Comparison of ENCODE assay signal across 20 cellular contexts in the genomic region with DNA sequence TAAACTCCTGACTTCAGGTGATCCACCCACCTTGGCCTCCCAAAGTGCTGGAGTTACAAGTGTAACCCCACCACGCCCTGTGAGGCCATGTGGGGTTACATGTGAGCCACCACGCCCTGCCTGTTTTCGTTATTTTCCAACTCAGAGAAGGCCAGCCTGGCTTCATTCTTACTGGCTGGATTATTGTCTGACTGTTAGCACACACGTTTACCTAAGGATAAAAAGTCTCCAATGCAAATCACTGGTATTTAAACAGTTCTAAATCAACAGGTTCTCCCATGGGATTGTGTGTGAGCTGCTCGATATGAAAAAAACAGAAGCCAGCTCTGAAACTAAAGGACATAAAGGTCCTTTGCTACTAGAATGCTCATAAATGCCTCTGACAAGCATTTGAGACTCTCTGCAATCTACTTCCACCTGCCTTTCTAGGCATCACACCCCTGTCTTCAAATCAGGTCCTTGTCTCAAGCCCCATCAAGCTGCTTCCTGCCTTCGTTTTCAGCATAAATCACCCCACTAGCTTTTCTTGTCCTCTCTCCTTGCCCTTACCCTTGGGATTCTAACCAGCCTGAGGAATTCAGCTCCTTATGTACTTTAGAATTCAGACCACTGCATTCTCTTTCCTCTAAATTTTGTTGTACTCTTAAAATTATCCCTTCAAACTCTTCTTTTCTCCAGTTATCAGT.
DNase-seq lines count a peak whose midpoint lies in the region; ATAC-seq, FAIRE-seq and TF ChIP-seq lines count a peak whose summit lies in the region.
"Had no signal": no experiment of that assay in that cellular context is flagged by ENCODE, and none has a peak within 500 bp of the region (broad histone marks: within the 10 kb centered on the region; RNA-seq: fewer than 3 reads in every experiment).

No MANE protein-coding gene starts in this region.

- in situ Hi-C loops in HepG2 (cut with HindIII; ENCODE audit: extremely low pct_ligation_motif_present, low pct_unique_long_range_greater_than_20kb), result no loop called here
- in situ Hi-C loops in GM13976 (cut with MboI; ENCODE audit: low sequenced_read_pairs, unreplicated experiment), result no loop called here

- H3K4me2 ChIP-seq in HepG2 (ENCODE audit: low read depth, low read length), result no peak overlapping the region

- TF ChIP-seq EP300 in HepG2 (IDR thresholded peaks at IDR 0.05; ENCODE audit: low read depth in 2 of 2, low read length in 2 of 2) (no peak), HepG2 (CRISPR knock-in tag; IDR thresholded peaks at IDR 0.05; ENCODE audit: borderline replicate concordance) (no peak), tibial nerve (IDR thresholded peaks at IDR 0.05) (no peak)

- no peaks in the 10 kb centered on the region for H4K20me1 ChIP-seq in HepG2 (ENCODE audit: insufficient read depth, low read length)

- ATAC-seq in HepG2 (no peak; the same call in 2 of the 3 replicates), right lobe of liver (peak; percentile 60 to 86 (median 80)), HG02571 (IDR thresholded peaks at IDR 0.05; ENCODE audit: unreplicated experiment) (no peak)
- ATAC-seq: left lung, right cardiac atrium had no signal

- no TSS peak for BruUV-seq in HepG2 (replicated peaks; lab: Mats Ljungman, UMichigan)

- H3K4me1 ChIP-seq in liver (ENCODE audit: control insufficient read depth in 4 of 4, insufficient read depth in 4 of 4, low read length in 3 of 4) (peaks cover 0 to 7% (median 0%) of the 10 kb centered on the region in 4 donors), HepG2 (ENCODE audit: insufficient read depth, low read length) (no peaks in the 10 kb centered on the region), colonic mucosa (no peaks in the 10 kb centered on the region), right lobe of liver (no peaks in the 10 kb centered on the region), tibial nerve (peaks cover 0 to 2% (median 0%) of the 10 kb centered on the region in 4 donors)
- H3K4me1 ChIP-seq: breast epithelium, left lung had no signal

- H3K27me3 ChIP-seq in liver (ENCODE audit: control insufficient read depth in 4 of 4, insufficient read depth in 4 of 4, low read length in 3 of 4), result no peaks in the 10 kb centered on the region
- no peaks in the 10 kb centered on the region; a peak in 1 of 5 replicates for H3K27me3 ChIP-seq in HepG2 (ENCODE audit: control insufficient read depth in 1 of 2, insufficient read depth in 2 of 2, low read length in 2 of 2)
- no peaks in the 10 kb centered on the region for H3K27me3 ChIP-seq in colonic mucosa
- H3K27me3 ChIP-seq in right lobe of liver, result no peaks in the 10 kb centered on the region
- no peaks in the 10 kb centered on the region for H3K27me3 ChIP-seq in tibial nerve
- H3K27me3 ChIP-seq: breast epithelium, left lung had no signal

- TF ChIP-seq POLR2A in HepG2 (IDR thresholded peaks at IDR 0.05; ENCODE audit: insufficient read depth in 1 of 2, low read depth in 2 of 2, low read length in 2 of 2) (no peak), right lobe of liver (IDR thresholded peaks at IDR 0.05) (no peak), tibial nerve (IDR thresholded peaks at IDR 0.05) (no peak)

- DNase-seq in HepG2 (ENCODE audit: low spot score) (no peak), colonic mucosa (peak; percentile 22), right lobe of liver (peak in 1 of 3 donors; percentile 19), tibial nerve (ENCODE audit: low spot score in 2 of 2) (no peak), NCI-H446 (lab: John Stamatoyannopoulos, UW) (no peak), GM13976 (ENCODE audit: low spot score) (no peak)
- DNase-seq: activated CD4-positive, alpha-beta T cell treated with anti-CD3 and anti-CD28 coated beads for 4 hours; activated effector memory CD4-positive, alpha-beta T cell treated with Interleukin-2 at 50 U/mL for 16 hours; DMS79 treated with DMSO at 0.1 percent for 48 hours; foreskin melanocyte; Karpas-422; left lung; NCI-H1092; right cardiac atrium; Right ventricle myocardium superior; SW 1271 had no signal

- 38% methylated on average over 6 of the region's 6 CpGs for WGBS in liver
- WGBS in HepG2 (ENCODE audit: low lambda C conversion rate), result 2% methylated on average over 5 of the region's 6 CpGs
- 28% methylated on average over 6 of the region's 6 CpGs for WGBS in right lobe of liver (ENCODE audit: insufficient coverage, low coverage, low lambda C conversion rate, missing lambda C conversion rate)
- 78 to 82% methylated on average over 6 of the region's 6 CpGs for WGBS in tibial nerve, 2 donors

- TF ChIP-seq CTCF in liver (IDR thresholded peaks at IDR 0.05; ENCODE audit: low read depth, low read length, missing input control), result no peak
- TF ChIP-seq CTCF in HepG2 (CRISPR knock-in tag; IDR thresholded peaks at IDR 0.05), result no peak
- no peak for TF ChIP-seq CTCF in colonic mucosa (IDR thresholded peaks at IDR 0.05)
- no peak for TF ChIP-seq CTCF in right lobe of liver (IDR thresholded peaks at IDR 0.05)
- TF ChIP-seq CTCF in tibial nerve (IDR thresholded peaks at IDR 0.05), result no peak
- no peak for TF ChIP-seq CTCF in GM13976 (IDR thresholded peaks at IDR 0.05; ENCODE audit: borderline replicate concordance, control extremely low read depth, extremely low read depth, insufficient read depth, missing control alignments)

- TF ChIP-seq RAD21 in liver (IDR thresholded peaks at IDR 0.05) (peak in 1 of 2 donors; percentile 28), HepG2 (CRISPR knock-in tag; IDR thresholded peaks at IDR 0.05) (no peak)

- H3K27ac ChIP-seq in liver (ENCODE audit: low read depth in 1 of 2, low read length in 2 of 2), result no peak overlapping the region
- H3K27ac ChIP-seq in HepG2 (ENCODE audit: extremely low read length, insufficient read depth, low read length), result no peak overlapping the region
- no peak overlapping the region for H3K27ac ChIP-seq in colonic mucosa
- H3K27ac ChIP-seq in right lobe of liver, result no peak overlapping the region
- no peak overlapping the region for H3K27ac ChIP-seq in tibial nerve
- H3K27ac ChIP-seq: breast epithelium, epithelial cell of prostate, left lung had no signal

- intact Hi-C loops in HepG2 (cut with micrococcal nuclease; ENCODE audit: unreplicated experiment) (no loop called here), colonic mucosa (cut with DNase I) (no loop called here), right lobe of liver (cut with DNase I) (no loop called here)

- no peaks in the 10 kb centered on the region for H3K79me2 ChIP-seq in HepG2 (ENCODE audit: insufficient read depth, low read length)

- no peak for FAIRE-seq in HepG2 (lab: Jason Lieb, UNC)

- H3K4me3 ChIP-seq in liver (ENCODE audit: low read depth in 1 of 3, low read length in 3 of 3) (no peak overlapping the region), HepG2 (replicated peaks in 1 of 3; ENCODE audit: insufficient read depth in 1 of 3, low read depth in 2 of 3, low read length in 3 of 3) (no peak overlapping the region), colonic mucosa (no peak overlapping the region), right lobe of liver (no peak overlapping the region), tibial nerve (no peak overlapping the region)
- H3K4me3 ChIP-seq: breast epithelium, left lung had no signal

- POLR2A ChIA-PET in HepG2 (lab: Yijun Ruan, JAX), result no interaction called here

- peaks cover 0 to 8% (median 1%) of the 10 kb centered on the region in 4 donors for H3K9me3 ChIP-seq in liver (ENCODE audit: control insufficient read depth in 4 of 4, low read length in 3 of 4)
- H3K9me3 ChIP-seq in HepG2 (ENCODE audit: low read length), result peaks cover 11% of the 10 kb centered on the region
- H3K9me3 ChIP-seq in colonic mucosa, result no peaks in the 10 kb centered on the region
- H3K9me3 ChIP-seq in right lobe of liver, result no peaks in the 10 kb centered on the region
- H3K9me3 ChIP-seq in tibial nerve, result peaks cover 0 to 8% (median 0%) of the 10 kb centered on the region in 4 donors

- H3K9ac ChIP-seq in liver (ENCODE audit: low read depth in 1 of 2, low read length in 2 of 2), result no peak overlapping the region
- no peak overlapping the region for H3K9ac ChIP-seq in HepG2 (ENCODE audit: insufficient read depth, low read depth, low read length)
- no peak overlapping the region for H3K9ac ChIP-seq in colonic mucosa (ENCODE audit: low read depth in 2 of 2, low read length in 2 of 2)

- CTCF ChIA-PET in HepG2 (lab: Yijun Ruan, JAX; ENCODE audit: low intra/inter-chr PET ratio, low total read pairs), result no interaction called here

- no peak overlapping the region for H2AFZ ChIP-seq in HepG2 (ENCODE audit: low read length)

- H3K36me3 ChIP-seq in liver (ENCODE audit: control insufficient read depth in 4 of 4, insufficient read depth in 3 of 4, low read depth in 1 of 4, low read length in 3 of 4), result no peaks in the 10 kb centered on the region
- no peaks in the 10 kb centered on the region for H3K36me3 ChIP-seq in HepG2 (replicated peaks in 1 of 2; ENCODE audit: control insufficient read depth in 1 of 2, insufficient read depth in 2 of 2, low read length in 2 of 2)
- no peaks in the 10 kb centered on the region for H3K36me3 ChIP-seq in colonic mucosa
- no peaks in the 10 kb centered on the region for H3K36me3 ChIP-seq in right lobe of liver
- H3K36me3 ChIP-seq in tibial nerve, result no peaks in the 10 kb centered on the region
- H3K36me3 ChIP-seq: breast epithelium, left lung had no signal

TF ChIP-seq in liver, 16 proteins besides CTCF, POLR2A, EP300 and RAD21 (continues in another document):
- TF ChIP-seq ATF3 (IDR thresholded peaks at IDR 0.05) (no peak), EGR1 (IDR thresholded peaks at IDR 0.05; ENCODE audit: low read depth in 2 of 2) (no peak), HNF4A (conservative IDR thresholded peaks at IDR 0.05) (peak in 1 of 2 donors; percentile 26), FOXA2 (IDR thresholded peaks at IDR 0.05) (peak; percentile 57), TAF1 (conservative IDR thresholded peaks at IDR 0.05) (no peak)

TF ChIP-seq in HepG2, 621 proteins besides CTCF, POLR2A, EP300 and RAD21:
- TF ChIP-seq, protein P1, sequence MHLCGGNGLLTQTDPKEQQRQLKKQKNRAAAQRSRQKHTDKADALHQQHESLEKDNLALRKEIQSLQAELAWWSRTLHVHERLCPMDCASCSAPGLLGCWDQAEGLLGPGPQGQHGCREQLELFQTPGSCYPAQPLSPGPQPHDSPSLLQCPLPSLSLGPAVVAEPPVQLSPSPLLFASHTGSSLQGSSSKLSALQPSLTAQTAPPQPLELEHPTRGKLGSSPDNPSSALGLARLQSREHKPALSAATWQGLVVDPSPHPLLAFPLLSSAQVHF (CRISPR knock-in tag; IDR thresholded peaks at IDR 0.05), result no peak
- TF ChIP-seq ZBTB7B (CRISPR knock-in tag; IDR thresholded peaks at IDR 0.05) (no peak), ZNF563 (CRISPR knock-in tag; IDR thresholded peaks at IDR 0.05) (no peak), ELF3 (CRISPR knock-in tag; IDR thresholded peaks at IDR 0.05) (no peak), FOXP1 (IDR thresholded peaks at IDR 0.05) (no peak), FOXP1 (CRISPR knock-in tag; IDR thresholded peaks at IDR 0.05) (no peak), ZNF660 (CRISPR knock-in tag; IDR thresholded peaks at IDR 0.05; ENCODE audit: borderline replicate concordance, low read depth) (no peak), HNRNPLL (IDR thresholded peaks at IDR 0.05; ENCODE audit: low read depth, low read length, poor library complexity, severe bottlenecking) (no peak), ZZZ3 (CRISPR knock-in tag; IDR thresholded peaks at IDR 0.05; ENCODE audit: borderline replicate concordance) (no peak), MYNN (CRISPR knock-in tag; IDR thresholded peaks at IDR 0.05; ENCODE audit: low read depth) (no peak)
TF ChIP-seq in HepG2: peak in this region for 0.

Comparison
In these comparisons a context has a peak if more than half of its experiments do, and no peak if none do; other contexts are left out.
1. ATAC-seq: peak in right lobe of liver (4 of 4); none in HepG2 (single experiment) and HG02571 (single experiment).